In the genomic region with DNA sequence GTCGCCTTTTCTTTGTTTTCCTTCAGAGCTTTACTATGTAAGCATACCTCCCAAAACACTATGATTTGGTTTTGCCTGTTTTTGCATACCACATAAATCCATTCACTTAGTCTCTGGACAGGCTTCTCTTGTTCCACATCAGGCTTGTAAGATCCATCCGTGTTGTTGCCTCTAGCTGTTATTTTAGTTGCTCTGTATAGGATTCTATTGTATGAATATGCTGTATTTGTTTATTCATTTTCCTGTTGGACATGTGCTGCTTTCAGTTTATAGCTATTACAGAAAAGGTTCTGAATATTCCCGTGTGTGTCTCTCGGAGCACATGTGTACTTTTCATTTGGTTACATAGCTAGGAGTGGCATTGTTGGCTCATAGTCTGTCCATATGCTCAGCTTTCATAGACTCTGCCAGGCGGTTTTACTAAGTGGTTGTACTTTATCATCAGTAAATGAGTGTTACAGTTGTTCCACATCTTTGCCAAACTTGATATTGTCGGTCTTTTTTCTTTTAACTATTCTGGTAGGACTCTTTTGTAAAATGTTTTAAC, we compare ENCODE assay signal across 16 cellular contexts. TPM values are rescaled to one million over a fixed set of nuclear protein-coding genes. Genes with fewer than 3 reads are reported as not detected.
DNase-seq lines count a peak whose midpoint lies in the region; ATAC-seq, FAIRE-seq and TF ChIP-seq lines count a peak whose summit lies in the region.
"Had no signal": no experiment of that assay in that cellular context is flagged by ENCODE, and none has a peak within 500 bp of the region (broad histone marks: within the 10 kb centered on the region; RNA-seq: fewer than 3 reads in every experiment).

No MANE protein-coding gene starts in this region.

- 21 to 25% methylated on average over 6 of the region's 6 CpGs for WGBS in pancreas, 2 donors

- FAIRE-seq in pancreas (lab: Jason Lieb, UNC), result peak; percentile 69
- FAIRE-seq: RCC 7860 had no signal

- peak overlapping the region in 1 of 5 experiments; percentile 25 for H3K4me3 Mint-ChIP-seq in brain
- H3K4me3 Mint-ChIP-seq: activated naive CD8-positive, alpha-beta T cell treated with anti-CD3 and anti-CD28 coated beads for 36 hours; naive B cell had no signal

- no peak overlapping the region for H3K27ac ChIP-seq in pancreas
- H3K27ac ChIP-seq: heart right ventricle, thoracic aorta had no signal

- H3K4me3 ChIP-seq in pancreas, result no peak overlapping the region
- H3K4me3 ChIP-seq: heart right ventricle, thoracic aorta had no signal

- in situ Hi-C loops in G401 (cut with HindIII; ENCODE audit: low sequenced_read_pairs), result no loop called here

- H3K9me3 Mint-ChIP-seq in brain, result no peaks in the 10 kb centered on the region
- H3K9me3 Mint-ChIP-seq: activated naive CD8-positive, alpha-beta T cell treated with anti-CD3 and anti-CD28 coated beads for 36 hours; naive B cell had no signal

- H3K9me3 ChIP-seq in pancreas, result no peaks in the 10 kb centered on the region
- H3K9me3 ChIP-seq: heart right ventricle, thoracic aorta had no signal

- H3K27me3 Mint-ChIP-seq in brain, result no peaks in the 10 kb centered on the region
- H3K27me3 Mint-ChIP-seq: activated naive CD8-positive, alpha-beta T cell treated with anti-CD3 and anti-CD28 coated beads for 36 hours; naive B cell had no signal

- peak overlapping the region in 3 of 5 experiments; percentile 15 to 49 (median 36) for H3K27ac Mint-ChIP-seq in brain
- H3K27ac Mint-ChIP-seq: activated naive CD8-positive, alpha-beta T cell treated with anti-CD3 and anti-CD28 coated beads for 36 hours; naive B cell had no signal

- H3K27me3 ChIP-seq in pancreas, result no peaks in the 10 kb centered on the region
- H3K27me3 ChIP-seq: heart right ventricle had no signal

- intact Hi-C loops in pancreas (cut with DNase I) (no loop called here), posterior vena cava (cut with DNase I) (loop anchor here in 1 of 2 donors (2.0 to 5.0 kb wide), 2 partner anchors 24 to 40 kb away; partner anchors contain the start of gene NUP214)

- TF ChIP-seq CTCF in brain (conservative IDR thresholded peaks at IDR 0.05) (no peak), pancreas (IDR thresholded peaks at IDR 0.05) (no peak)

- peak; percentile 81 to 97 (median 94) for ATAC-seq in pancreas

- peaks cover 62% of the 10 kb centered on the region for H3K36me3 Mint-ChIP-seq in brain

- DNase-seq in G401 (ENCODE audit: low spot score), result peak; percentile 31
- DNase-seq in NCI-H2081 treated with DMSO at 0.1 percent for 48 hours (lab: John Stamatoyannopoulos, UW), result peak; percentile 20
- peak in 1 of 6 donors; percentile 14 for DNase-seq in pancreas
- DNase-seq in HCEC 1CT, result no peak
- DNase-seq in D341Med (ENCODE audit: low spot score), result no peak
- no peak for DNase-seq in activated CD4-positive, CD25-positive, alpha-beta regulatory T cell treated with anti-CD3 and anti-CD28 coated beads, Interleukin-2, amount 50 U/mL, for 72 hours
- no peak for DNase-seq in posterior vena cava (ENCODE audit: low spot score)
- DNase-seq: activated naive CD8-positive, alpha-beta T cell treated with anti-CD3 and anti-CD28 coated beads for 36 hours; activated T-cell treated with anti-CD3 and anti-CD28 coated beads for 4 hours; C1 segment of cervical spinal cord; heart right ventricle; naive B cell; T-helper 1 cell had no signal

- H3K4me1 ChIP-seq in pancreas, result peaks cover 0 to 10% (median 0%) of the 10 kb centered on the region in 3 donors

- peaks cover 0 to 23% (median 12%) of the 10 kb centered on the region in 3 donors for H3K36me3 ChIP-seq in pancreas

- peaks cover 6% of the 10 kb centered on the region for H3K4me1 Mint-ChIP-seq in brain

RNA-seq across cellular contexts. Expression of gene NUP214, which starts 41.8 kb away (rescaled TPM):
- total RNA-seq in G401 (2014; rRNA removed; shearing (Covaris generic)), result 9.4 and 11.9 TPM in 2 replicates
- 43.9 TPM for polyA plus RNA-seq in brain (ENCODE audit: insufficient read depth, low read depth, low replicate concordance)
- total RNA-seq in pancreas, result 10 to 100 TPM; 24.3 to 38.3 (median 27.8) TPM
- polyA plus RNA-seq in pancreas, result 10 to 100 TPM; 24.9 to 35.3 TPM
- total RNA-seq in posterior vena cava, result 10 to 100 TPM; 33.9 to 40.8 TPM

Comparison
In these comparisons a context has a peak if more than half of its experiments do, and no peak if none do; other contexts are left out.
1. DNase-seq: peak in G401 (single experiment) and NCI-H2081 treated with DMSO at 0.1 percent for 48 hours (single experiment); none in HCEC 1CT (single experiment), D341Med (single experiment), activated CD4-positive, CD25-positive, alpha-beta regulatory T cell treated with anti-CD3 and anti-CD28 coated beads, Interleukin-2, amount 50 U/mL, for 72 hours (single experiment) and posterior vena cava (single experiment).